6 cellular contexts compared by ENCODE assay signal in the genomic region with DNA sequence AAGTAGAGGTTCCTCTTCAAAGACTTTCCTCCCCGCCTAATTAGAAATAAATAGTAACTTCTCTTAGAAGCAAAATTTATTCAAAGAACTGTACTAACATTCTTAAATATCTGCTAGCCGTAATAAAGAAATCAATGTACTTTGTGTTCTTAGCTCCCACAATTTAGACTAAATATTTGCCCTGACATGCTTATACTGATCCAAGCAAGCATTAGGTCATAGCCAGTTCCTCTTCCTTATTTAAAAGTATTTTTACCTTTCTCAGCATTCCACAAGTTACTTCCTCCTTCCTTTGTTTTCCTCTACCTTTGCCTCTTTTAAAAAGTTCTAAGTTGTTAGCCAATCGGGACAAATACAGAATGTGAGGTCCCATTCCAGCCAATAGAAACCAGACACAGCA.
DNase-seq lines count a peak whose midpoint lies in the region; ATAC-seq, FAIRE-seq and TF ChIP-seq lines count a peak whose summit lies in the region.
"Not testable (repeated sequence)": the region's sequence is repeated elsewhere in the genome, so short reads cannot be mapped to it uniquely, and the experiment has no call there.

No MANE protein-coding gene starts in this region.

- CTCF ChIA-PET in Calu3 (lab: Charles Lee); mammary epithelial cell (lab: Charles Lee; ENCODE audit: low non-redundant PET): not testable (repeated sequence)

- H3K27me3 ChIP-seq in RWPE2 (ENCODE audit: insufficient read depth, poor library complexity, severe bottlenecking); mammary epithelial cell (ENCODE audit: insufficient read depth, low read length); keratinocyte (ENCODE audit: control insufficient read depth, extremely low read depth, insufficient read depth, low read length); prostate gland (replicated peaks; ENCODE audit: insufficient read depth): not testable (repeated sequence)

- not testable (repeated sequence) for H4K20me1 ChIP-seq in mammary epithelial cell (ENCODE audit: insufficient read depth, low read length); keratinocyte (ENCODE audit: control insufficient read depth, extremely low read depth, insufficient read depth, low read length)

- H3K27ac Mint-ChIP-seq in Calu3 (ENCODE audit: unreplicated experiment), result peak overlapping the region; percentile 6

- H3K4me1 Mint-ChIP-seq in Calu3 (ENCODE audit: low read depth, unreplicated experiment), result peaks cover 56% of the 10 kb centered on the region

- DNase-seq in Calu3; RWPE2 (ENCODE audit: low spot score); epithelial cell of prostate (ENCODE audit: low read depth, low spot score); keratinocyte (ENCODE audit: low read depth, low spot score); prostate gland (ENCODE audit: low spot score): not testable (repeated sequence)
- peak; percentile 16 for DNase-seq in mammary epithelial cell

- peak overlapping the region; percentile 30 for H3K4me2 ChIP-seq in mammary epithelial cell (ENCODE audit: insufficient read depth, low read depth, low read length)
- H3K4me2 ChIP-seq in keratinocyte (ENCODE audit: control insufficient read depth, extremely low read depth, insufficient read depth, low read depth, low read length), result peak overlapping the region; percentile 41

- not testable (repeated sequence) for H3K27me3 Mint-ChIP-seq in Calu3 (ENCODE audit: unreplicated experiment)

- intact Hi-C loops in Calu3 (cut with micrococcal nuclease; ENCODE audit: unreplicated experiment); mammary epithelial cell (cut with micrococcal nuclease); prostate gland (cut with DNase I): not testable (repeated sequence)

- peak; percentile 29 for FAIRE-seq in keratinocyte (lab: Jason Lieb, UNC)

- not testable (repeated sequence) for H3K9me1 ChIP-seq in keratinocyte (ENCODE audit: control insufficient read depth, extremely low read depth, insufficient read depth, low read length)

- not testable (repeated sequence) for H3K9ac ChIP-seq in mammary epithelial cell (ENCODE audit: insufficient read depth, low read length); keratinocyte (ENCODE audit: control insufficient read depth, extremely low read depth, insufficient read depth, low read length)

- peaks cover 42% of the 10 kb centered on the region for H3K4me1 ChIP-seq in RWPE2 (ENCODE audit: insufficient read depth, poor library complexity, severe bottlenecking)
- H3K4me1 ChIP-seq in mammary epithelial cell (ENCODE audit: insufficient read depth, low read length), result peaks cover 22% of the 10 kb centered on the region
- peaks cover 39% of the 10 kb centered on the region for H3K4me1 ChIP-seq in keratinocyte (ENCODE audit: control insufficient read depth, extremely low read depth, insufficient read depth, low read length)
- H3K4me1 ChIP-seq in prostate gland (replicated peaks), result not testable (repeated sequence)

- in situ Hi-C loops in mammary epithelial cell (cut with MboI; ENCODE audit: low sequenced_read_pairs in 2 of 2), result not testable (repeated sequence)

- not testable (repeated sequence) for TF ChIP-seq POLR2A in prostate gland (IDR thresholded peaks at IDR 0.05)

- H3K4me3 Mint-ChIP-seq in Calu3 (ENCODE audit: low read depth, unreplicated experiment), result not testable (repeated sequence)

- not testable (repeated sequence) for TF ChIP-seq CTCF in Calu3 (IDR thresholded peaks at IDR 0.05; ENCODE audit: unreplicated experiment); RWPE2 (IDR thresholded peaks at IDR 0.05; ENCODE audit: poor library complexity, severe bottlenecking); mammary epithelial cell (conservative IDR thresholded peaks at IDR 0.05 in 1 of 2, IDR thresholded peaks at IDR 0.05 in 1 of 2; ENCODE audit: extremely low read depth in 1 of 2, insufficient read depth in 1 of 2, low read depth in 1 of 2, low read length in 2 of 2); keratinocyte (optimal IDR thresholded peaks at IDR 0.05 in 1 of 3, IDR thresholded peaks at IDR 0.05 in 1 of 3, conservative IDR thresholded peaks at IDR 0.05 in 1 of 3; ENCODE audit: extremely low read depth in 1 of 3, insufficient read depth in 2 of 3, low read length in 3 of 3); prostate gland (IDR thresholded peaks at IDR 0.05)

- not testable (repeated sequence) for BruUV-seq in Calu3 (replicated peaks; lab: Mats Ljungman, UMichigan); mammary epithelial cell (replicated peaks; lab: Mats Ljungman, UMichigan)

- ATAC-seq in RWPE2 (ENCODE audit: low read depth), result not testable (repeated sequence)

- not testable (repeated sequence) for H3K9me3 ChIP-seq in RWPE2 (ENCODE audit: severe bottlenecking); mammary epithelial cell (replicated peaks; ENCODE audit: insufficient read depth, low read length); keratinocyte (ENCODE audit: control insufficient read depth, low read depth, low read length); prostate gland

- H3K4me3 ChIP-seq in RWPE2 (ENCODE audit: severe bottlenecking); mammary epithelial cell (replicated peaks in 1 of 3; ENCODE audit: insufficient read depth in 1 of 3, low read depth in 2 of 3, low read length in 3 of 3); prostate gland: not testable (repeated sequence)
- H3K4me3 ChIP-seq in keratinocyte (ENCODE audit: control insufficient read depth in 2 of 3, extremely low read depth in 1 of 3, insufficient read depth in 2 of 3, low read depth in 1 of 3, low read length in 3 of 3), result peak overlapping the region in 1 of 3 experiments; percentile 20

- not testable (repeated sequence) for H3K79me2 ChIP-seq in mammary epithelial cell (ENCODE audit: insufficient read depth, low read length); keratinocyte (ENCODE audit: control insufficient read depth, insufficient read depth, low read length)

- not testable (repeated sequence) for H3K9me3 Mint-ChIP-seq in Calu3 (ENCODE audit: low read depth, unreplicated experiment)

- H3K36me3 ChIP-seq in RWPE2 (ENCODE audit: low read depth); mammary epithelial cell (ENCODE audit: insufficient read depth, low read length); keratinocyte (ENCODE audit: control insufficient read depth in 2 of 2, extremely low read depth in 1 of 2, insufficient read depth in 2 of 2, low read length in 2 of 2); prostate gland: not testable (repeated sequence)

- H3K27ac ChIP-seq in RWPE2 (ENCODE audit: poor library complexity, severe bottlenecking) (peak overlapping the region; percentile 78), epithelial cell of prostate (peak overlapping the region; percentile 89), prostate gland (peak overlapping the region; percentile 33 to 43)
- not testable (repeated sequence) for H3K27ac ChIP-seq in mammary epithelial cell (ENCODE audit: insufficient read depth, low read depth, low read length); keratinocyte (ENCODE audit: control insufficient read depth, insufficient read depth, low read length)

- dilution Hi-C loops in mammary epithelial cell (cut with HindIII; ENCODE audit: low sequenced_read_pairs); keratinocyte (cut with MboI; ENCODE audit: extremely low pct_ligation_motif_present, low sequenced_read_pairs): not testable (repeated sequence)

- not testable (repeated sequence) for H3K36me3 Mint-ChIP-seq in Calu3 (ENCODE audit: insufficient read depth, unreplicated experiment)

- H2AFZ ChIP-seq in mammary epithelial cell (ENCODE audit: low read depth, low read length) (peak overlapping the region; percentile 59), keratinocyte (ENCODE audit: control insufficient read depth, low read length) (peak overlapping the region; percentile 4)

- WGBS in mammary epithelial cell (ENCODE audit: low coverage, missing lambda C conversion rate), result 57% methylated on average over 3 of the region's 3 CpGs
- WGBS in prostate gland, result 30% methylated on average over 3 of the region's 3 CpGs
